18 cellular contexts compared by ENCODE assay signal in the genomic region with DNA sequence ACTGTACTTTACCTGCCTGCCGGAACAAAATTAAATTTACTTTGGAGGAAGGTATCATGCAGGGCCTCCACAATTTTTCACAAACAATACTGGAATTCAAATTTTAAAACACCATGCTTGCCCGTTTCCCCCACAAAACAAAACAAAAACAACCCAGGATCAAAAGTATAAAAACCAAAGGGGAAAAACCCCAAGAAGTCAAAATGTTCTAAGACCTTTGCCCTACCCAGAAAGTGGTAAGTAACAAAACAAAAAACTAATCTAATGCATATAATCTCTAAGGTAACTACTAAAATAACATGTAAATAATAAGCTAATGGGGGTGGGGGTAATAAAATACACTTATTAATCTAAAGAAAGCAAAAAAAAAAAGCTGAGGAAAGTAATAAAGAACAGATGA.
DNase-seq lines count a peak whose midpoint lies in the region; ATAC-seq and TF ChIP-seq lines count a peak whose summit lies in the region.
"Had no signal": no experiment of that assay in that cellular context is flagged by ENCODE, and none has a peak within 500 bp of the region (broad histone marks: within the 10 kb centered on the region; RNA-seq: fewer than 3 reads in every experiment).

No MANE protein-coding gene starts in this region.

- POLR2A ChIA-PET in OCI-LY7 (lab: Charles Lee) = interaction anchor here (0.5 to 6.5 kb wide), 20 partner anchors 9 to 178 kb away, joined by 3 to 46 read pairs (median 3); no protein-coding TSS in a partner anchor

- H3K4me3 ChIP-seq in OCI-LY7 (ENCODE audit: low read depth, low read length, poor library complexity, severe bottlenecking) = peak overlapping the region; percentile 51
- H3K4me3 ChIP-seq: adrenal gland, esophagus muscularis mucosa, GM23248, lower lobe of right lung, pancreas, SK-N-MC, upper lobe of right lung had no signal

- H3K27ac ChIP-seq in OCI-LY7 (ENCODE audit: low read depth, low read length, poor library complexity, severe bottlenecking) (peak overlapping the region; percentile 97), foreskin keratinocyte (no peak overlapping the region)
- H3K27ac ChIP-seq: adrenal gland, esophagus muscularis mucosa, GM23248, lower lobe of right lung, pancreas, SK-N-MC, upper lobe of right lung had no signal

- peak; percentile 4 for ATAC-seq in effector memory CD8-positive, alpha-beta T cell (replicated peaks)
- ATAC-seq in stimulated activated naive B cell treated with anti-CD40 and anti-IgM and Interleukin-4, amounts not matched to agents 10 μg/mL and 1 μg/mL and 100 μg/mL, for 72 hours (replicated peaks) = no peak
- ATAC-seq in foreskin keratinocyte (no peak), HG02759 (IDR thresholded peaks at IDR 0.05; ENCODE audit: unreplicated experiment) (no peak)

- H3K9me3 Mint-ChIP-seq in activated naive CD4-positive, alpha-beta T cell treated with anti-CD3 and anti-CD28 coated beads for 36 hours = no peaks in the 10 kb centered on the region
- no peaks in the 10 kb centered on the region for H3K9me3 Mint-ChIP-seq in effector memory CD8-positive, alpha-beta T cell
- no peaks in the 10 kb centered on the region for H3K9me3 Mint-ChIP-seq in stimulated activated naive B cell treated with anti-CD40 and anti-IgM and Interleukin-4, amounts not matched to agents 10 μg/mL and 1 μg/mL and 100 μg/mL, for 72 hours

- no peaks in the 10 kb centered on the region for H3K27me3 ChIP-seq in foreskin keratinocyte
- H3K27me3 ChIP-seq: adrenal gland, esophagus muscularis mucosa, pancreas, upper lobe of right lung had no signal

- peak overlapping the region; percentile 21 for H3K4me3 Mint-ChIP-seq in activated naive CD4-positive, alpha-beta T cell treated with anti-CD3 and anti-CD28 coated beads for 36 hours
- peak overlapping the region; percentile 24 to 51 for H3K4me3 Mint-ChIP-seq in effector memory CD8-positive, alpha-beta T cell
- H3K4me3 Mint-ChIP-seq in stimulated activated naive B cell treated with anti-CD40 and anti-IgM and Interleukin-4, amounts not matched to agents 10 μg/mL and 1 μg/mL and 100 μg/mL, for 72 hours = peak overlapping the region; percentile 26 to 60

- intact Hi-C loops in activated naive CD4-positive, alpha-beta T cell treated with anti-CD3 and anti-CD28 coated beads for 36 hours (cut with micrococcal nuclease) = loop anchor here (5.0 kb wide), 3 partner anchors 78 to 582 kb away; no protein-coding TSS in a partner anchor
- intact Hi-C loops in OCI-LY7 (cut with micrococcal nuclease; ENCODE audit: unreplicated experiment) = loop anchor here (5.0 kb wide), 1 partner anchor 218 kb away; no protein-coding TSS in a partner anchor

- H3K27ac Mint-ChIP-seq in activated naive CD4-positive, alpha-beta T cell treated with anti-CD3 and anti-CD28 coated beads for 36 hours = peak overlapping the region; percentile 63
- H3K27ac Mint-ChIP-seq in effector memory CD8-positive, alpha-beta T cell = peak overlapping the region; percentile 39 to 57
- H3K27ac Mint-ChIP-seq in stimulated activated naive B cell treated with anti-CD40 and anti-IgM and Interleukin-4, amounts not matched to agents 10 μg/mL and 1 μg/mL and 100 μg/mL, for 72 hours = peak overlapping the region; percentile 68

- no TSS peak for BruUV-seq in OCI-LY7 (replicated peaks; lab: Mats Ljungman, UMichigan)

- no peaks in the 10 kb centered on the region for H3K9me2 ChIP-seq in OCI-LY7 (ENCODE audit: insufficient read depth, low read length)

- 0 out of 2 replicates have a peak, but pooled peaks cover 5% of the 10 kb centered on the region for H4K20me1 ChIP-seq in OCI-LY7 (ENCODE audit: insufficient read depth, low read length)

- H3K4me2 ChIP-seq in OCI-LY7 (ENCODE audit: low read length) = peak overlapping the region; percentile 80

- peaks cover 9% of the 10 kb centered on the region for H3K36me3 Mint-ChIP-seq in activated naive CD4-positive, alpha-beta T cell treated with anti-CD3 and anti-CD28 coated beads for 36 hours (ENCODE audit: low read depth)
- peaks cover 26% of the 10 kb centered on the region for H3K36me3 Mint-ChIP-seq in effector memory CD8-positive, alpha-beta T cell (ENCODE audit: insufficient read depth)
- H3K36me3 Mint-ChIP-seq in stimulated activated naive B cell treated with anti-CD40 and anti-IgM and Interleukin-4, amounts not matched to agents 10 μg/mL and 1 μg/mL and 100 μg/mL, for 72 hours = peaks cover 20 to 26% of the 10 kb centered on the region in 2 donors

- H3K4me1 Mint-ChIP-seq in activated naive CD4-positive, alpha-beta T cell treated with anti-CD3 and anti-CD28 coated beads for 36 hours (ENCODE audit: low read depth) = peaks cover 77% of the 10 kb centered on the region
- H3K4me1 Mint-ChIP-seq in effector memory CD8-positive, alpha-beta T cell (ENCODE audit: low read depth in 2 of 2) = peaks cover 50 to 61% of the 10 kb centered on the region in 2 donors
- H3K4me1 Mint-ChIP-seq in stimulated activated naive B cell treated with anti-CD40 and anti-IgM and Interleukin-4, amounts not matched to agents 10 μg/mL and 1 μg/mL and 100 μg/mL, for 72 hours = peaks cover 48 to 70% of the 10 kb centered on the region in 2 donors

- DNase-seq in activated naive CD4-positive, alpha-beta T cell treated with anti-CD3 and anti-CD28 coated beads for 36 hours = no peak
- no peak for DNase-seq in activated naive CD4-positive, alpha-beta T cell (lab: John Stamatoyannopoulos, UW)
- no peak for DNase-seq in OCI-LY7 (ENCODE audit: low spot score)
- DNase-seq in effector memory CD8-positive, alpha-beta T cell = no peak
- no peak for DNase-seq in stimulated activated naive B cell treated with anti-CD40 and anti-IgM and Interleukin-4, amounts not matched to agents 10 μg/mL and 1 μg/mL and 100 μg/mL, for 72 hours
- DNase-seq in central memory CD4-positive, alpha-beta T cell = no peak
- DNase-seq in foreskin keratinocyte = no peak
- DNase-seq: adrenal gland; DMS79; GM23248; hypothalamus; lower lobe of right lung; pancreas; stimulated activated CD4-positive, alpha-beta T cell treated with anti-CD3 and anti-CD28 coated beads, Interleukin-15, amount 100 ng/mL, for 24 hours; upper lobe of right lung had no signal

- H3K36me3 ChIP-seq in OCI-LY7 (ENCODE audit: insufficient read depth, low read length) = peaks cover 26% of the 10 kb centered on the region
- H3K36me3 ChIP-seq: adrenal gland, lower lobe of right lung, pancreas, upper lobe of right lung had no signal

- TF ChIP-seq CTCF in OCI-LY7 (conservative IDR thresholded peaks at IDR 0.05; ENCODE audit: low read length) (no peak), foreskin keratinocyte (conservative IDR thresholded peaks at IDR 0.05) (no peak)

- no peak overlapping the region for H2AFZ ChIP-seq in OCI-LY7 (ENCODE audit: low read length)
- H2AFZ ChIP-seq: GM23248 had no signal

- peaks cover 89% of the 10 kb centered on the region for H3K4me1 ChIP-seq in OCI-LY7 (ENCODE audit: insufficient read depth, low read length, poor library complexity, severe bottlenecking)
- peaks cover 18% of the 10 kb centered on the region for H3K4me1 ChIP-seq in foreskin keratinocyte

- peaks cover 99% of the 10 kb centered on the region for H3K79me2 ChIP-seq in OCI-LY7 (ENCODE audit: insufficient read depth, low read depth, low read length)

- no peaks in the 10 kb centered on the region for H3K27me3 Mint-ChIP-seq in activated naive CD4-positive, alpha-beta T cell treated with anti-CD3 and anti-CD28 coated beads for 36 hours (ENCODE audit: low read depth)
- no peaks in the 10 kb centered on the region for H3K27me3 Mint-ChIP-seq in effector memory CD8-positive, alpha-beta T cell
- no peaks in the 10 kb centered on the region for H3K27me3 Mint-ChIP-seq in stimulated activated naive B cell treated with anti-CD40 and anti-IgM and Interleukin-4, amounts not matched to agents 10 μg/mL and 1 μg/mL and 100 μg/mL, for 72 hours

- no peaks in the 10 kb centered on the region for H3K9me3 ChIP-seq in OCI-LY7 (ENCODE audit: low read length)
- H3K9me3 ChIP-seq: adrenal gland, esophagus muscularis mucosa, lower lobe of right lung, pancreas, upper lobe of right lung had no signal

- CTCF ChIA-PET in activated naive CD4-positive, alpha-beta T cell treated with anti-CD3 and anti-CD28 coated beads for 36 hours (lab: Charles Lee) = interaction anchor here (1.0 to 1.1 kb wide), 2 partner anchors 35 to 38 kb away, joined by 3 read pairs; no protein-coding TSS in a partner anchor
- CTCF ChIA-PET in OCI-LY7 (lab: Charles Lee; ENCODE audit: unreplicated experiment) = interaction anchor here (1.1 kb wide), 1 partner anchor 55 kb away, joined by 3 read pairs; no protein-coding TSS in a partner anchor
